Comparison of ENCODE assay signal across 10 cellular contexts in the genomic region with DNA sequence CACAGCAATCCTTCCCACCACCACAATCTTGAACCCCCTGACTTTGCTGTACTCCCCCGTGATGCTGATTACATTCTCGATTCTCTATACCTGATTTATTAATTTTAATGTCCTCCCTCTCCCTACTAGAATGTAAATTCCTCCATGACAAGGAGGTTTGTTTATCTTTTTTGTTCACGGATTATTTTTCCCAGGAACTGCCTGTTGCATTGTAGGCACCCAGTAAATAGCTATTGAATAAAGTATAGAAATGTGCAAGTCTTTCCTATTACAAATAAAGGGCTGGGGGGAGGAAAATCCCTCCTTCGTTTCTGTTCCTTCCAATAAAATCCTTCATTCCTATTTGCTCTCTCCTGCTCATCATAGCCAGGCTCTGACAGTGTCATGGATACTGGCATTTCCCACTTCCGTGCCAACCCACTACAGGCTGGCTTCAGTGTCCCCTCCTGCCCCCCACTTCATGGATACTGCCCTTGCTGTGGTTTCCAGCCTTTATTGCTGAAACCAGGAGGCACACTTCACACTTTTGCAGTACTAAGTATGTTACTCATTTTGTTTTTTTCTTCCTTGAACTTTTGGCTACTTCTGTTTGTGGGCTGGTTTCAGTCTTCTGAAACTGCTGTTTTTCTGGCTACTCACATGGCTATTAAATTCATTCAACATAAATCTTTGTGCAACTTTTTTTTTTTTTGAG. TPM values are rescaled to one million over a fixed set of nuclear protein-coding genes. Genes with fewer than 3 reads are reported as not detected.
A peak's percentile ranks its signal among the peaks of the same experiment; 100 is the strongest.
DNase-seq lines count a peak whose midpoint lies in the region; ATAC-seq and TF ChIP-seq lines count a peak whose summit lies in the region.
"Had no signal": no experiment of that assay in that cellular context is flagged by ENCODE, and none has a peak within 500 bp of the region (broad histone marks: within the 10 kb centered on the region; RNA-seq: fewer than 3 reads in every experiment).

No MANE protein-coding gene starts in this region.

- H3K4me1 ChIP-seq in left ventricle myocardium inferior (peaks cover 98% of the 10 kb centered on the region), skeletal muscle tissue (ENCODE audit: control insufficient read depth in 3 of 3, insufficient read depth in 3 of 3, low read length in 3 of 3) (peaks cover 41 to 55% (median 42%) of the 10 kb centered on the region in 3 donors), BE2C (no peaks in the 10 kb centered on the region)

- TF ChIP-seq CTCF in WTC11 (IDR thresholded peaks at IDR 0.05) (no peak), left ventricle myocardium inferior (IDR thresholded peaks at IDR 0.05; ENCODE audit: borderline replicate concordance) (no peak), BE2C (IDR thresholded peaks at IDR 0.05; ENCODE audit: low read depth, low read length) (no peak)

- POLR2A ChIA-PET in WTC11 (lab: Charles Lee): no interaction called here

- peaks cover 22% of the 10 kb centered on the region for H3K4me1 Mint-ChIP-seq in WTC11

- H3K36me3 ChIP-seq in left ventricle myocardium inferior: no peaks in the 10 kb centered on the region
- no peaks in the 10 kb centered on the region for H3K36me3 ChIP-seq in skeletal muscle tissue (ENCODE audit: control insufficient read depth in 3 of 3, insufficient read depth in 3 of 3, low read length in 3 of 3)
- H3K36me3 ChIP-seq in BE2C: no peaks in the 10 kb centered on the region
- H3K36me3 ChIP-seq: thyroid gland had no signal

- H3K36me3 Mint-ChIP-seq in WTC11: peaks cover 8% of the 10 kb centered on the region; the same call in 1 of the 2 replicates

- peaks cover 4% of the 10 kb centered on the region; the same call in 1 of the 2 replicates for H3K9me3 Mint-ChIP-seq in WTC11

- CTCF ChIA-PET in WTC11 (lab: Charles Lee): interaction anchor here (0.7 to 0.9 kb wide), 2 partner anchors 8 to 37 kb away, joined by 3 to 6 read pairs; no protein-coding TSS in a partner anchor

- no peak overlapping the region for H3K4me3 ChIP-seq in left ventricle myocardium inferior
- peak overlapping the region in 2 of 3 donors; percentile 1 to 25 for H3K4me3 ChIP-seq in skeletal muscle tissue (ENCODE audit: low read length in 3 of 3)
- no peak overlapping the region for H3K4me3 ChIP-seq in BE2C (ENCODE audit: low read depth, low read length)
- H3K4me3 ChIP-seq: thyroid gland had no signal

- intact Hi-C loops in left ventricle myocardium inferior (cut with micrococcal nuclease): no loop called here

- no peaks in the 10 kb centered on the region for H3K27me3 Mint-ChIP-seq in WTC11 (ENCODE audit: low read depth)

- H3K9ac ChIP-seq in skeletal muscle tissue (ENCODE audit: low read depth in 1 of 3, low read length in 3 of 3): peak overlapping the region in 2 of 3 donors; percentile 3 to 50

- no peak for ATAC-seq in WTC11
- ATAC-seq in GM21529 (IDR thresholded peaks at IDR 0.05; ENCODE audit: unreplicated experiment): no peak
- ATAC-seq in HG03460 (IDR thresholded peaks at IDR 0.05; ENCODE audit: unreplicated experiment): no peak

- peak overlapping the region; percentile 89 for H3K27ac Mint-ChIP-seq in WTC11

- no peaks in the 10 kb centered on the region for H3K27me3 ChIP-seq in left ventricle myocardium inferior (ENCODE audit: low read depth)
- no peaks in the 10 kb centered on the region for H3K27me3 ChIP-seq in skeletal muscle tissue (ENCODE audit: control insufficient read depth in 3 of 3, insufficient read depth in 3 of 3, low read length in 3 of 3)
- H3K27me3 ChIP-seq in BE2C: no peaks in the 10 kb centered on the region
- H3K27me3 ChIP-seq: thyroid gland had no signal

- peak overlapping the region; percentile 49 for H3K27ac ChIP-seq in left ventricle myocardium inferior (replicated peaks)
- peak overlapping the region; percentile 41 for H3K27ac ChIP-seq in skeletal muscle tissue (ENCODE audit: low read depth, low read length)
- H3K27ac ChIP-seq: HL-60, thyroid gland had no signal

- no peak overlapping the region for H3K4me3 Mint-ChIP-seq in WTC11

- DNase-seq in H4 (ENCODE audit: low spot score): peak; percentile 43
- DNase-seq in WTC11 (ENCODE audit: low spot score): no peak
- no peak for DNase-seq in left ventricle myocardium inferior
- DNase-seq in BE2C: no peak
- DNase-seq in NCI-H1436 treated with DMSO at 0.1 percent for 48 hours (lab: John Stamatoyannopoulos, UW): no peak

- H3K9me3 ChIP-seq in left ventricle myocardium inferior (replicated peaks): no peaks in the 10 kb centered on the region
- H3K9me3 ChIP-seq in skeletal muscle tissue (ENCODE audit: control insufficient read depth in 3 of 3, low read length in 3 of 3): no peaks in the 10 kb centered on the region
- H3K9me3 ChIP-seq in BE2C: no peaks in the 10 kb centered on the region
- H3K9me3 ChIP-seq: thyroid gland had no signal

TF ChIP-seq in WTC11, 78 proteins besides CTCF, POLR2A, EP300 and RAD21:
- TF ChIP-seq SMAD3 (CRISPR knock-in tag; IDR thresholded peaks at IDR 0.05; ENCODE audit: borderline replicate concordance) (no peak), NFE2L1 (CRISPR knock-in tag; IDR thresholded peaks at IDR 0.05) (no peak), GTF2I (CRISPR knock-in tag; conservative IDR thresholded peaks at IDR 0.05) (no peak), OVOL2 (CRISPR knock-in tag; IDR thresholded peaks at IDR 0.05; ENCODE audit: borderline replicate concordance) (no peak), ZNF121 (CRISPR knock-in tag; IDR thresholded peaks at IDR 0.05) (no peak), ELF4 (CRISPR knock-in tag; IDR thresholded peaks at IDR 0.05; ENCODE audit: low read depth) (no peak), ZNF219 (CRISPR knock-in tag; IDR thresholded peaks at IDR 0.05; ENCODE audit: borderline replicate concordance) (no peak), ZNF416 (CRISPR knock-in tag; IDR thresholded peaks at IDR 0.05) (no peak)
- TF ChIP-seq, protein P1, sequence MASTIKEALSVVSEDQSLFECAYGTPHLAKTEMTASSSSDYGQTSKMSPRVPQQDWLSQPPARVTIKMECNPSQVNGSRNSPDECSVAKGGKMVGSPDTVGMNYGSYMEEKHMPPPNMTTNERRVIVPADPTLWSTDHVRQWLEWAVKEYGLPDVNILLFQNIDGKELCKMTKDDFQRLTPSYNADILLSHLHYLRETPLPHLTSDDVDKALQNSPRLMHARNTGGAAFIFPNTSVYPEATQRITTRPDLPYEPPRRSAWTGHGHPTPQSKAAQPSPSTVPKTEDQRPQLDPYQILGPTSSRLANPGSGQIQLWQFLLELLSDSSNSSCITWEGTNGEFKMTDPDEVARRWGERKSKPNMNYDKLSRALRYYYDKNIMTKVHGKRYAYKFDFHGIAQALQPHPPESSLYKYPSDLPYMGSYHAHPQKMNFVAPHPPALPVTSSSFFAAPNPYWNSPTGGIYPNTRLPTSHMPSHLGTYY (CRISPR knock-in tag; IDR thresholded peaks at IDR 0.05): no peak
- TF ChIP-seq, protein P2, sequence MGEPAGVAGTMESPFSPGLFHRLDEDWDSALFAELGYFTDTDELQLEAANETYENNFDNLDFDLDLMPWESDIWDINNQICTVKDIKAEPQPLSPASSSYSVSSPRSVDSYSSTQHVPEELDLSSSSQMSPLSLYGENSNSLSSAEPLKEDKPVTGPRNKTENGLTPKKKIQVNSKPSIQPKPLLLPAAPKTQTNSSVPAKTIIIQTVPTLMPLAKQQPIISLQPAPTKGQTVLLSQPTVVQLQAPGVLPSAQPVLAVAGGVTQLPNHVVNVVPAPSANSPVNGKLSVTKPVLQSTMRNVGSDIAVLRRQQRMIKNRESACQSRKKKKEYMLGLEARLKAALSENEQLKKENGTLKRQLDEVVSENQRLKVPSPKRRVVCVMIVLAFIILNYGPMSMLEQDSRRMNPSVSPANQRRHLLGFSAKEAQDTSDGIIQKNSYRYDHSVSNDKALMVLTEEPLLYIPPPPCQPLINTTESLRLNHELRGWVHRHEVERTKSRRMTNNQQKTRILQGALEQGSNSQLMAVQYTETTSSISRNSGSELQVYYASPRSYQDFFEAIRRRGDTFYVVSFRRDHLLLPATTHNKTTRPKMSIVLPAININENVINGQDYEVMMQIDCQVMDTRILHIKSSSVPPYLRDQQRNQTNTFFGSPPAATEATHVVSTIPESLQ (CRISPR knock-in tag; IDR thresholded peaks at IDR 0.05): no peak
- TF ChIP-seq, protein P3, sequence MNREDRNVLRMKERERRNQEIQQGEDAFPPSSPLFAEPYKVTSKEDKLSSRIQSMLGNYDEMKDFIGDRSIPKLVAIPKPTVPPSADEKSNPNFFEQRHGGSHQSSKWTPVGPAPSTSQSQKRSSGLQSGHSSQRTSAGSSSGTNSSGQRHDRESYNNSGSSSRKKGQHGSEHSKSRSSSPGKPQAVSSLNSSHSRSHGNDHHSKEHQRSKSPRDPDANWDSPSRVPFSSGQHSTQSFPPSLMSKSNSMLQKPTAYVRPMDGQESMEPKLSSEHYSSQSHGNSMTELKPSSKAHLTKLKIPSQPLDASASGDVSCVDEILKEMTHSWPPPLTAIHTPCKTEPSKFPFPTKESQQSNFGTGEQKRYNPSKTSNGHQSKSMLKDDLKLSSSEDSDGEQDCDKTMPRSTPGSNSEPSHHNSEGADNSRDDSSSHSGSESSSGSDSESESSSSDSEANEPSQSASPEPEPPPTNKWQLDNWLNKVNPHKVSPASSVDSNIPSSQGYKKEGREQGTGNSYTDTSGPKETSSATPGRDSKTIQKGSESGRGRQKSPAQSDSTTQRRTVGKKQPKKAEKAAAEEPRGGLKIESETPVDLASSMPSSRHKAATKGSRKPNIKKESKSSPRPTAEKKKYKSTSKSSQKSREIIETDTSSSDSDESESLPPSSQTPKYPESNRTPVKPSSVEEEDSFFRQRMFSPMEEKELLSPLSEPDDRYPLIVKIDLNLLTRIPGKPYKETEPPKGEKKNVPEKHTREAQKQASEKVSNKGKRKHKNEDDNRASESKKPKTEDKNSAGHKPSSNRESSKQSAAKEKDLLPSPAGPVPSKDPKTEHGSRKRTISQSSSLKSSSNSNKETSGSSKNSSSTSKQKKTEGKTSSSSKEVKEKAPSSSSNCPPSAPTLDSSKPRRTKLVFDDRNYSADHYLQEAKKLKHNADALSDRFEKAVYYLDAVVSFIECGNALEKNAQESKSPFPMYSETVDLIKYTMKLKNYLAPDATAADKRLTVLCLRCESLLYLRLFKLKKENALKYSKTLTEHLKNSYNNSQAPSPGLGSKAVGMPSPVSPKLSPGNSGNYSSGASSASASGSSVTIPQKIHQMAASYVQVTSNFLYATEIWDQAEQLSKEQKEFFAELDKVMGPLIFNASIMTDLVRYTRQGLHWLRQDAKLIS (CRISPR knock-in tag; IDR thresholded peaks at IDR 0.05; ENCODE audit: borderline replicate concordance): no peak

RNA-seq across cellular contexts. Expression of gene KIF1B, which starts 7.5 kb away (rescaled TPM):
- total RNA-seq in H4 (2014; rRNA removed; shearing (Covaris generic)): 11.4 and 13.6 TPM in 2 replicates
- total RNA-seq in WTC11 (2021) (63.1 to 70.1 TPM (median 64.9 TPM) in 3 replicates), left ventricle myocardium inferior (78.4 TPM), skeletal muscle tissue (127 TPM)
- polyA plus RNA-seq in BE2C (2012; ENCODE audit: insufficient read depth, insufficient read length, low read depth): 16.1 TPM

Comparison
In these comparisons a context has a peak if more than half of its experiments do, and no peak if none do; other contexts are left out.
1. H3K4me3 ChIP-seq: peak in skeletal muscle tissue (2 of 3); none in left ventricle myocardium inferior (single experiment) and BE2C (single experiment).